ENCODE assay signal across 8 cellular contexts in the genomic region with DNA sequence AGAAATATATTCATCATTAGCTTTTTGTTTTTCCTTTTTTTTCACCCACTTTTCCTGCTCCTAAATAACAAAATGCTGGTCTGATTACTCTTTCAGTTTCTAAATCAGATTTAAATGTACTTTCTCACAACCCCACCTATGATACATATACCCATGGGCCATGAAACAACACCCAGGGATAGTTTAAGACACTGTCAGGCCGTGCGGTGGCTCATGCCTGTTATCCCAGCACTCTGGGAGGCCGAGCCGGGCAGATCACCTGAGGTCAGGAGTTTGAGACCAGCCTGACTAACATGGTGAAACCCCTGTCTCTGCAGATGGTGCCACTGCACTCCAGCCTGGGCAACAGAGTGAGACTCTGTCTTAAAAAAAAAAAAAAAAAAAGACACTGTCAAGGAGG. TPM values are rescaled to one million over a fixed set of nuclear protein-coding genes. Genes with fewer than 3 reads are reported as not detected.
DNase-seq lines count a peak whose midpoint lies in the region; ATAC-seq, FAIRE-seq and TF ChIP-seq lines count a peak whose summit lies in the region.
"Not testable (repeated sequence)": the region's sequence is repeated elsewhere in the genome, so short reads cannot be mapped to it uniquely, and the experiment has no call there.

No MANE protein-coding gene starts in this region.

- H2BK120ac ChIP-seq in mesenchymal stem cell (ENCODE audit: low read depth, low read length) = not testable (repeated sequence)

- not testable (repeated sequence) for H3K4me3 Mint-ChIP-seq in activated CD4-positive, alpha-beta T cell treated with anti-CD3 and anti-CD28 coated beads, Interleukin-2, amount 10 ng/mL, durations not matched to agents 7 days and 5 days
- H3K4me3 Mint-ChIP-seq in MCF 10A (ENCODE audit: unreplicated experiment) = peak overlapping the region; percentile 28

- not testable (repeated sequence) for H3K4me3 ChIP-seq in A549; HCT116 (replicated peaks in 1 of 2; ENCODE audit: low read depth in 1 of 2, low read length in 2 of 2); SK-N-SH (ENCODE audit: low read depth in 2 of 2, low read length in 1 of 2); cardiac muscle cell; sigmoid colon
- H3K4me3 ChIP-seq in mesenchymal stem cell (ENCODE audit: insufficient read depth in 1 of 2, low read depth in 1 of 2, low read length in 2 of 2) = peak overlapping the region in 1 of 2 experiments; percentile 2

- H3K9me2 ChIP-seq in HCT116 (ENCODE audit: insufficient read depth); SK-N-SH: not testable (repeated sequence)

- POLR2A ChIA-PET in A549 (lab: Yijun Ruan, JAX); SK-N-SH (lab: Yijun Ruan, JAX); activated CD4-positive, alpha-beta T cell treated with anti-CD3 and anti-CD28 coated beads, Interleukin-2, amount 10 ng/mL, durations not matched to agents 7 days and 5 days (lab: Charles Lee): not testable (repeated sequence)
- POLR2A ChIA-PET in HCT116 (lab: Charles Lee) (interaction anchor here (0.9 kb wide), 1 partner anchor 142 kb away, joined by 4 read pairs; no protein-coding TSS in a partner anchor), MCF 10A (lab: Yijun Ruan, JAX) (interaction anchor here (0.7 to 2.9 kb wide), 8 partner anchors 9 to 490 kb away, joined by 3 to 13 read pairs (median 5); a partner anchor contains a TSS)

- CTCF ChIA-PET in A549 (lab: Yijun Ruan, JAX) = interaction anchor here (0.6 to 8.2 kb wide), 4 partner anchors 11 to 165 kb away, joined by 3 to 104 read pairs (median 3); no protein-coding TSS in a partner anchor
- CTCF ChIA-PET in HCT116 (lab: Charles Lee) = interaction anchor here (1.6 kb wide), 1 partner anchor 12 kb away, joined by 4 read pairs; no protein-coding TSS in a partner anchor
- CTCF ChIA-PET in SK-N-SH (lab: Yijun Ruan, JAX) = interaction anchor here (2.1 to 4.6 kb wide), 2 partner anchors 165 kb away, joined by 14 to 41 read pairs; no protein-coding TSS in a partner anchor
- CTCF ChIA-PET in activated CD4-positive, alpha-beta T cell treated with anti-CD3 and anti-CD28 coated beads, Interleukin-2, amount 10 ng/mL, durations not matched to agents 7 days and 5 days (lab: Charles Lee) = interaction anchor here (0.7 kb wide), 1 partner anchor 711 kb away, joined by 4 read pairs; no protein-coding TSS in a partner anchor
- CTCF ChIA-PET in MCF 10A (lab: Yijun Ruan, JAX) = interaction anchor here (0.7 to 2.4 kb wide), 4 partner anchors 12 to 165 kb away, joined by 3 to 15 read pairs (median 4); no protein-coding TSS in a partner anchor

- not testable (repeated sequence) for H3K4ac ChIP-seq in mesenchymal stem cell (ENCODE audit: low read depth in 1 of 2, low read length in 2 of 2)

- H3K27ac ChIP-seq in A549 (peak overlapping the region; percentile 11 to 40; a peak in 3 of 6 replicates), SK-N-SH (ENCODE audit: low read depth in 2 of 2, low read length in 1 of 2) (peak overlapping the region; percentile 78 to 99), cardiac muscle cell (peak overlapping the region; percentile 85), sigmoid colon (peak overlapping the region; percentile 29 to 98 (median 54))
- not testable (repeated sequence) for H3K27ac ChIP-seq in HCT116 (ENCODE audit: low read depth, low read length); mesenchymal stem cell (ENCODE audit: low read length, poor library complexity, severe bottlenecking)

- H2AFZ ChIP-seq in HCT116 (ENCODE audit: low read depth, low read length, poor library complexity, severe bottlenecking) = peak overlapping the region; percentile 7
- H2AFZ ChIP-seq in SK-N-SH (ENCODE audit: low read depth) = peak overlapping the region; percentile 34; the same call in 1 of the 2 replicates
- H2AFZ ChIP-seq in mesenchymal stem cell (ENCODE audit: low read depth, low read length) = not testable (repeated sequence)

- H3K36me3 ChIP-seq in HCT116 (ENCODE audit: control insufficient read depth in 1 of 2, insufficient read depth in 2 of 2, low read length in 2 of 2); SK-N-SH (replicated peaks in 1 of 2; ENCODE audit: control insufficient read depth in 1 of 2, insufficient read depth in 2 of 2, low read length in 1 of 2); cardiac muscle cell; mesenchymal stem cell (ENCODE audit: control insufficient read depth in 1 of 2, insufficient read depth in 2 of 2, low read depth in 1 of 2, low read length in 2 of 2); sigmoid colon: not testable (repeated sequence)

- H3K9ac ChIP-seq in HCT116 (ENCODE audit: low read length); SK-N-SH: not testable (repeated sequence)
- H3K9ac ChIP-seq in mesenchymal stem cell (ENCODE audit: low read length) = peak overlapping the region; percentile 56

- TF ChIP-seq CTCF in A549 (IDR thresholded peaks at IDR 0.05); HCT116 (IDR thresholded peaks at IDR 0.05 in 2 of 3, conservative IDR thresholded peaks at IDR 0.05 in 1 of 3; ENCODE audit: borderline replicate concordance in 1 of 3, insufficient read depth in 1 of 3, low read depth in 2 of 3, low read length in 2 of 3); SK-N-SH (IDR thresholded peaks at IDR 0.05); MCF 10A (IDR thresholded peaks at IDR 0.05; ENCODE audit: unreplicated experiment); cardiac muscle cell (IDR thresholded peaks at IDR 0.05; ENCODE audit: low read depth, low read length); sigmoid colon (IDR thresholded peaks at IDR 0.05): not testable (repeated sequence)

- DNase-seq in A549 (ENCODE audit: low read depth in 1 of 2, low spot score in 1 of 2); HCT116 (ENCODE audit: low read depth, low spot score); SK-N-SH; activated CD4-positive, alpha-beta T cell treated with anti-CD3 and anti-CD28 coated beads, Interleukin-2, amount 10 ng/mL, durations not matched to agents 7 days and 5 days; MCF 10A (ENCODE audit: unreplicated experiment); cardiac muscle cell (ENCODE audit: low read depth in 1 of 2, low spot score in 1 of 2); mesenchymal stem cell; sigmoid colon: not testable (repeated sequence)

- H2BK12ac ChIP-seq in mesenchymal stem cell (ENCODE audit: low read length in 2 of 2) = peak overlapping the region in 1 of 2 experiments; percentile 71

- H3K36me3 Mint-ChIP-seq in activated CD4-positive, alpha-beta T cell treated with anti-CD3 and anti-CD28 coated beads, Interleukin-2, amount 10 ng/mL, durations not matched to agents 7 days and 5 days (ENCODE audit: low read depth); MCF 10A (ENCODE audit: insufficient read depth, unreplicated experiment): not testable (repeated sequence)

- TF ChIP-seq POLR2A in A549 (IDR thresholded peaks at IDR 0.05; ENCODE audit: low read length); HCT116 (IDR thresholded peaks at IDR 0.05; ENCODE audit: borderline replicate concordance, extremely low read depth, insufficient read depth, insufficient read length); sigmoid colon (IDR thresholded peaks at IDR 0.05): not testable (repeated sequence)

- peak overlapping the region; percentile 65 for H3K27ac Mint-ChIP-seq in activated CD4-positive, alpha-beta T cell treated with anti-CD3 and anti-CD28 coated beads, Interleukin-2, amount 10 ng/mL, durations not matched to agents 7 days and 5 days
- H3K27ac Mint-ChIP-seq in MCF 10A (ENCODE audit: low read depth, unreplicated experiment) = not testable (repeated sequence)

- not testable (repeated sequence) for H4K8ac ChIP-seq in mesenchymal stem cell (ENCODE audit: low read length)

- not testable (repeated sequence) for TF ChIP-seq RAD21 in A549 (conservative IDR thresholded peaks at IDR 0.05 in 1 of 2, IDR thresholded peaks at IDR 0.05 in 1 of 2); HCT116 (IDR thresholded peaks at IDR 0.05; ENCODE audit: low read depth); SK-N-SH (IDR thresholded peaks at IDR 0.05; ENCODE audit: low read length)

- H3K9me3 Mint-ChIP-seq in activated CD4-positive, alpha-beta T cell treated with anti-CD3 and anti-CD28 coated beads, Interleukin-2, amount 10 ng/mL, durations not matched to agents 7 days and 5 days; MCF 10A (ENCODE audit: unreplicated experiment): not testable (repeated sequence)

- peaks cover 37% of the 10 kb centered on the region for H3F3A ChIP-seq in SK-N-SH (replicated peaks; ENCODE audit: insufficient read depth)

- intact Hi-C loops in HCT116 (cut with micrococcal nuclease) = loop anchor here (5.0 kb wide), 1 partner anchor 998 kb away; no protein-coding TSS in a partner anchor
- intact Hi-C loops in MCF 10A (cut with micrococcal nuclease) = loop anchor here (5.0 kb wide), 1 partner anchor 148 kb away; no protein-coding TSS in a partner anchor
- intact Hi-C loops in sigmoid colon (cut with DNase I) = loop anchor here (5.0 kb wide), 1 partner anchor 238 kb away; no protein-coding TSS in a partner anchor

- H2BK5ac ChIP-seq in mesenchymal stem cell (ENCODE audit: low read depth, low read length, poor library complexity, severe bottlenecking) = not testable (repeated sequence)

- not testable (repeated sequence) for H4K20me1 ChIP-seq in HCT116 (ENCODE audit: insufficient read depth)
- peaks cover 16% of the 10 kb centered on the region for H4K20me1 ChIP-seq in SK-N-SH (ENCODE audit: insufficient read depth)

- H3K27me3 Mint-ChIP-seq in activated CD4-positive, alpha-beta T cell treated with anti-CD3 and anti-CD28 coated beads, Interleukin-2, amount 10 ng/mL, durations not matched to agents 7 days and 5 days; MCF 10A (ENCODE audit: insufficient read depth, unreplicated experiment): not testable (repeated sequence)

- not testable (repeated sequence) for H2BK15ac ChIP-seq in mesenchymal stem cell (ENCODE audit: low read depth, poor library complexity, severe bottlenecking)

- not testable (repeated sequence) for H3K27me3 ChIP-seq in HCT116 (ENCODE audit: insufficient read depth, low read length); SK-N-SH (ENCODE audit: insufficient read depth); cardiac muscle cell; mesenchymal stem cell (ENCODE audit: control insufficient read depth in 1 of 2, insufficient read depth in 1 of 2, low read length in 2 of 2); sigmoid colon

- H3K4me2 ChIP-seq in A549 = peak overlapping the region; percentile 82; the same call in 2 of the 3 replicates
- not testable (repeated sequence) for H3K4me2 ChIP-seq in HCT116 (ENCODE audit: low read length); mesenchymal stem cell (ENCODE audit: low read length, poor library complexity, severe bottlenecking)
- H3K4me2 ChIP-seq in SK-N-SH = peak overlapping the region; percentile 64

- peak overlapping the region; percentile 61 for H4K91ac ChIP-seq in mesenchymal stem cell (ENCODE audit: low read length)

- not testable (repeated sequence) for BruUV-seq in HCT116 (replicated peaks; lab: Mats Ljungman, UMichigan); MCF 10A (replicated peaks; lab: Mats Ljungman, UMichigan)

- peaks cover 52% of the 10 kb centered on the region for H3K4me1 Mint-ChIP-seq in activated CD4-positive, alpha-beta T cell treated with anti-CD3 and anti-CD28 coated beads, Interleukin-2, amount 10 ng/mL, durations not matched to agents 7 days and 5 days
- H3K4me1 Mint-ChIP-seq in MCF 10A (ENCODE audit: insufficient read depth, unreplicated experiment) = peaks cover 36% of the 10 kb centered on the region

- peaks cover 72% of the 10 kb centered on the region for H3K4me1 ChIP-seq in A549
- H3K4me1 ChIP-seq in HCT116 (ENCODE audit: control insufficient read depth in 1 of 2, insufficient read depth in 2 of 2, low read length in 2 of 2) = peaks cover 6 to 19% of the 10 kb centered on the region in 2 experiments; a peak in 3 of 4 replicates
- peaks cover 38 to 66% of the 10 kb centered on the region in 2 experiments for H3K4me1 ChIP-seq in SK-N-SH (ENCODE audit: control insufficient read depth in 1 of 2, insufficient read depth in 2 of 2, low read depth in 1 of 2, low read length in 1 of 2)
- peaks cover 54% of the 10 kb centered on the region for H3K4me1 ChIP-seq in cardiac muscle cell (ENCODE audit: low read depth)
- not testable (repeated sequence) for H3K4me1 ChIP-seq in mesenchymal stem cell (ENCODE audit: control insufficient read depth, insufficient read depth, low read depth, low read length)
- peaks cover 0 to 84% (median 63%) of the 10 kb centered on the region in 4 donors for H3K4me1 ChIP-seq in sigmoid colon

- H3K18ac ChIP-seq in mesenchymal stem cell (ENCODE audit: low read depth in 1 of 2, low read length in 2 of 2) = not testable (repeated sequence)

- peaks cover 30% of the 10 kb centered on the region for H3K79me2 ChIP-seq in HCT116 (ENCODE audit: insufficient read depth, low read length)
- peaks cover 34% of the 10 kb centered on the region for H3K79me2 ChIP-seq in SK-N-SH (ENCODE audit: insufficient read depth)

- not testable (repeated sequence) for TF ChIP-seq EP300 in A549 (IDR thresholded peaks at IDR 0.05); SK-N-SH (IDR thresholded peaks at IDR 0.05; ENCODE audit: borderline replicate concordance in 1 of 2, low read depth in 1 of 2, low read length in 1 of 2); sigmoid colon (IDR thresholded peaks at IDR 0.05)

- not testable (repeated sequence) for H3K79me1 ChIP-seq in mesenchymal stem cell (replicated peaks; ENCODE audit: low read length, poor library complexity, severe bottlenecking)

- RAD21 ChIA-PET in HCT116 (lab: Charles Lee; ENCODE audit: low non-redundant PET in 1 of 2, low total read pairs in 2 of 2, uncharacterized antibody in 2 of 2, unreplicated experiment in 2 of 2) = interaction anchor here in 1 of 2 experiments (0.7 kb wide), 1 partner anchor 165 kb away, joined by 4 read pairs; no protein-coding TSS in a partner anchor

- not testable (repeated sequence) for H3K23ac ChIP-seq in mesenchymal stem cell (ENCODE audit: low read length in 2 of 2)

- FAIRE-seq in A549 (lab: Jason Lieb, UNC) = not testable (repeated sequence)

- H2AK5ac ChIP-seq in mesenchymal stem cell (ENCODE audit: low read length, severe bottlenecking) = not testable (repeated sequence)

- WGBS in A549 (ENCODE audit: missing lambda C conversion rate) = 94% methylated on average over 3 of the region's 4 CpGs
- 75% methylated on average over 4 of the region's 4 CpGs for WGBS in SK-N-SH (ENCODE audit: low lambda C conversion rate)
- whole genome bisulfite sequencing in mesenchymal stem cell = 91% methylated on average over 4 of the region's 4 CpGs
- WGBS in sigmoid colon, 2 donors = 74 to 75% methylated on average over 4 of the region's 4 CpGs

- H3K9me3 ChIP-seq in A549; HCT116 (ENCODE audit: control insufficient read depth in 1 of 2, insufficient read depth in 1 of 2, low read depth in 1 of 2, low read length in 2 of 2); SK-N-SH; cardiac muscle cell (ENCODE audit: low read depth); mesenchymal stem cell (ENCODE audit: control insufficient read depth, low read length); sigmoid colon: not testable (repeated sequence)

- ATAC-seq in A549, HCT116: not testable (repeated sequence)

- not testable (repeated sequence) for H3K14ac ChIP-seq in mesenchymal stem cell (ENCODE audit: low read length in 2 of 2)

RNA-seq across cellular contexts. Expression of a gene that starts 1.6 kb away (rescaled TPM):
- 134 and 151 TPM in 2 replicates for polyA plus RNA-seq in A549 (2011; rRNA removed)
- polyA plus RNA-seq in A549 (2012; cell fraction: cytosol; rRNA removed) = 53.2 and 62.9 TPM in 2 replicates
- 91.2 and 105 TPM in 2 replicates for polyA plus RNA-seq in A549 (2012; cell fraction: nucleus; rRNA removed)
- polyA plus RNA-seq in A549 (2017; fragmentation: RNase III; extraction: RNeasy Plus Mini Kit Qiagen cat#74134 plus additional on column Dnase treatment) = 34.6 to 41.2 TPM (median 40.8 TPM) in 3 replicates
- 164 and 177 TPM in 2 replicates for polyA minus RNA-seq in A549 (2011; rRNA and poly(A)+ RNA removed)
- total RNA-seq in HCT116 (2021; ENCODE audit: unreplicated experiment) = 43.0 TPM
- polyA plus RNA-seq in HCT116 (2012) = 35.6 and 38.3 TPM in 2 replicates
- polyA plus RNA-seq in SK-N-SH (2012; rRNA removed) = 58.4 and 70.8 TPM in 2 replicates
- polyA plus RNA-seq in SK-N-SH (2012; cell fraction: cytosol; rRNA removed) = 45.8 and 48.6 TPM in 2 replicates
- 114 and 116 TPM in 2 replicates for polyA plus RNA-seq in SK-N-SH (2012; cell fraction: nucleus; rRNA removed)
- 10 to 100 TPM; 39.6 to 49.6 TPM for total RNA-seq in activated CD4-positive, alpha-beta T cell treated with anti-CD3 and anti-CD28 coated beads, Interleukin-2, amount 10 ng/mL, durations not matched to agents 7 days and 5 days
- total RNA-seq in MCF 10A (2022) = 81.5 and 88.5 TPM in 2 replicates
- 33.8 and 35.6 TPM in 2 replicates for total RNA-seq in cardiac muscle cell
- polyA plus RNA-seq in cardiac muscle cell = 68.5 and 70.9 TPM in 2 replicates
- 98.9 TPM for polyA plus RNA-seq in mesenchymal stem cell (2013, experiment 1 of 2)
- polyA plus RNA-seq in mesenchymal stem cell (2013, experiment 2 of 2) = 96.7 TPM
- total RNA-seq in sigmoid colon = 10 to 100 TPM; 37.6 to 80.3 (median 55.7) TPM
- polyA plus RNA-seq in sigmoid colon = 10 to 100 TPM; 42.5 to 53.4 (median 45.6) TPM

RNA-seq across cellular contexts. Expression of a gene that starts 30.8 kb away (rescaled TPM):
- 11.4 and 11.9 TPM in 2 replicates for polyA plus RNA-seq in A549 (2011; rRNA removed)
- 16.2 and 22.3 TPM in 2 replicates for polyA plus RNA-seq in A549 (2012; cell fraction: cytosol; rRNA removed)
- polyA plus RNA-seq in A549 (2012; cell fraction: nucleus; rRNA removed) = 18.7 and 24.0 TPM in 2 replicates
- polyA plus RNA-seq in A549 (2017; fragmentation: RNase III; extraction: RNeasy Plus Mini Kit Qiagen cat#74134 plus additional on column Dnase treatment) = 16.5 to 17.5 TPM (median 17.1 TPM) in 3 replicates
- 20.1 and 21.5 TPM in 2 replicates for polyA minus RNA-seq in A549 (2011; rRNA and poly(A)+ RNA removed)
- total RNA-seq in HCT116 (2021; ENCODE audit: unreplicated experiment) = 4.2 TPM
- 2.1 and 2.4 TPM in 2 replicates for polyA plus RNA-seq in HCT116 (2012)
- 10.2 and 11.2 TPM in 2 replicates for polyA plus RNA-seq in SK-N-SH (2012; rRNA removed)
- 6.2 and 9.4 TPM in 2 replicates for polyA plus RNA-seq in SK-N-SH (2012; cell fraction: cytosol; rRNA removed)
- 7.0 and 7.6 TPM in 2 replicates for polyA plus RNA-seq in SK-N-SH (2012; cell fraction: nucleus; rRNA removed)
- total RNA-seq in activated CD4-positive, alpha-beta T cell treated with anti-CD3 and anti-CD28 coated beads, Interleukin-2, amount 10 ng/mL, durations not matched to agents 7 days and 5 days = 10 to 100 TPM; 20.2 to 20.9 TPM
- total RNA-seq in MCF 10A (2022) = 12.3 and 12.4 TPM in 2 replicates
- total RNA-seq in cardiac muscle cell = 32.0 and 34.4 TPM in 2 replicates
- polyA plus RNA-seq in cardiac muscle cell = 20.3 and 24.7 TPM in 2 replicates
- 6.5 TPM for polyA plus RNA-seq in mesenchymal stem cell (2013, experiment 1 of 2)
- 6.7 TPM for polyA plus RNA-seq in mesenchymal stem cell (2013, experiment 2 of 2)
- total RNA-seq in sigmoid colon = 10 to 100 TPM in 2 of 4 donors, 1 to 10 TPM in 2; 8.9 to 15.8 (median 11.6) TPM
- polyA plus RNA-seq in sigmoid colon = 1 to 10 TPM; 3.0 to 8.2 (median 4.4) TPM
